ENCODE assay signal across 17 cellular contexts in the genomic region with DNA sequence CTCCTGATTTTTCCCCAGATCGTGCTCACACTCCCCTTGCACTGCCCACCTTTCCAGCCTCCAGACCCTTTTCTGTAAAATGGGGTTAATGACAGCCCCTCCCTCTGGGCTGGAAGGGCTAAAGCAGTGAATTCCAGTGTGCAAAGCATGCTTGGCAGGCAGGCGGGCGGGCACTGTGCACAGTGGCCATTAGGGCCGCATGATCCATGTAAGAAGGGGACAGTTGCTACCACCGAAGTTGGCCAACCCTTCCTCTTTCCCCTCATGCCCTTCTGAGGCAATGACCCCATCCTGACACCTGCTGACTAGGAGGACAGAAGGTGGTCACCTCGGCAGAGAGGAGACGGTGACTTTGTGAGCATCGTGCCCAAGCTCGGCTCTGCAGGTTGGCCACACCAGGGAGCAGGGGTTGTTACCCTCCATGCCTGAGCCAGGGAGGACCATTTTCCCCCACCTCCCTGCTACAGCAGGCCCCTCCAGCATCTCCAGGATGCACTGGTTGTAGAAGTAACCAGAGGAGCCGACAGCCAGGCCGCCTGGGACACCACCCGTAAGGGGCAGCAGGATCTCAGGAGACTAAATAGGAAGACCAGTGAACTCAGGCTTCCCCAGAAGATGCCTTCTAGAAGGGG.
"Had no signal": no experiment of that assay in that cellular context is flagged by ENCODE, and none has a peak within 500 bp of the region (broad histone marks: within the 10 kb centered on the region; RNA-seq: fewer than 3 reads in every experiment).

No MANE protein-coding gene starts in this region.

- H3K27me3 Mint-ChIP-seq: type B pancreatic cell had no signal

- H3K9me3 Mint-ChIP-seq: mesothelial cell of epicardium; nephron progenitor cell; stimulated activated effector memory CD8-positive, alpha-beta T cell treated with anti-CD3 and anti-CD28 coated beads, Interleukin-12 subunit alpha, Interleukin-12 subunit beta, amount 100 ng/mL, for 72 hours; type B pancreatic cell had no signal

- H3K4me1 ChIP-seq: thyroid gland had no signal

- H3K36me3 Mint-ChIP-seq: mesothelial cell of epicardium; stimulated activated effector memory CD8-positive, alpha-beta T cell treated with anti-CD3 and anti-CD28 coated beads, Interleukin-12 subunit alpha, Interleukin-12 subunit beta, amount 100 ng/mL, for 72 hours; type B pancreatic cell had no signal

- H3K27ac Mint-ChIP-seq: mesothelial cell of epicardium; stimulated activated effector memory CD8-positive, alpha-beta T cell treated with anti-CD3 and anti-CD28 coated beads, Interleukin-12 subunit alpha, Interleukin-12 subunit beta, amount 100 ng/mL, for 72 hours; type B pancreatic cell had no signal

- ATAC-seq: heart right ventricle; left lobe of liver; right cardiac atrium; stimulated activated effector memory CD8-positive, alpha-beta T cell treated with anti-CD3 and anti-CD28 coated beads, Interleukin-12 subunit alpha, Interleukin-12 subunit beta, amount 100 ng/mL, for 72 hours; stimulated activated naive CD8-positive, alpha-beta T cell treated with anti-CD3 and anti-CD28 coated beads, Interleukin-15, Interleukin-2, amounts not matched to agents 100 U/mL and 50 U/mL, for 24 hours had no signal

- H3K4me3 ChIP-seq: heart right ventricle, suprapubic skin, thyroid gland, vagina had no signal

- H3K4me3 Mint-ChIP-seq: mesothelial cell of epicardium; nephron progenitor cell; stimulated activated effector memory CD8-positive, alpha-beta T cell treated with anti-CD3 and anti-CD28 coated beads, Interleukin-12 subunit alpha, Interleukin-12 subunit beta, amount 100 ng/mL, for 72 hours; type B pancreatic cell had no signal

- H3K27me3 ChIP-seq: heart right ventricle, neutrophil, suprapubic skin, thyroid gland, vagina had no signal

- H3K36me3 ChIP-seq: heart right ventricle, neutrophil, suprapubic skin, thyroid gland, vagina had no signal

- H3K27ac ChIP-seq: neutrophil, suprapubic skin, thyroid gland, vagina had no signal

- H3K9me3 ChIP-seq: heart right ventricle, neutrophil, suprapubic skin, thyroid gland, vagina had no signal

- DNase-seq: effector CD4-positive, alpha-beta T cell; foreskin melanocyte; heart right ventricle; hypothalamus; nephron progenitor cell; stimulated activated CD4-positive, alpha-beta T cell treated with anti-CD3 and anti-CD28 coated beads, Interleukin-4, amount 100 ng/mL, for 1 hour; stimulated activated CD8-positive, alpha-beta memory T cell treated with anti-CD3 and anti-CD28 coated beads, Interleukin-4, amount 100 ng/mL, for 48 hours; stimulated activated naive CD8-positive, alpha-beta T cell treated with anti-CD3 and anti-CD28 coated beads, Interleukin-15, Interleukin-2, amounts not matched to agents 100 U/mL and 50 U/mL, for 24 hours; thyroid gland had no signal
